9 cellular contexts compared by ENCODE assay signal in genomic region chr2:97011977-97012569, GRCh38. TPM values are rescaled to one million over a fixed set of nuclear protein-coding genes. Genes with fewer than 3 reads are reported as not detected.
DNase-seq lines count a peak whose midpoint lies in the region; ATAC-seq and TF ChIP-seq lines count a peak whose summit lies in the region.
"Had no signal": no experiment of that assay in that cellular context is flagged by ENCODE, and none has a peak within 500 bp of the region (broad histone marks: within the 10 kb centered on the region; RNA-seq: fewer than 3 reads in every experiment).

No MANE protein-coding gene starts in this region.

- peaks cover 54% of the 10 kb centered on the region for H3K27me3 Mint-ChIP-seq in activated T-helper 2 cell treated with anti-CD3 and anti-CD28 coated beads, Interferon-gamma antibody, Interleukin-2, Interleukin-4, amounts not matched to agents 10 μg/mL and 5 μg/mL and 100 μg/mL, durations not matched to agents 14 hours and 24 hours and 36 hours (ENCODE audit: low read depth)

- no peaks in the 10 kb centered on the region for H3K79me1 ChIP-seq in mesendoderm (ENCODE audit: low read length)

- in situ Hi-C loops in mammary epithelial cell (cut with MboI; ENCODE audit: low sequenced_read_pairs in 2 of 2) = no loop called here

- H3K9ac ChIP-seq in mammary epithelial cell (ENCODE audit: insufficient read depth, low read length) (no peak overlapping the region), mesendoderm (ENCODE audit: low read length) (no peak overlapping the region)

- WGBS in mammary epithelial cell (ENCODE audit: low coverage, missing lambda C conversion rate) = 40% methylated on average over 4 of the region's 4 CpGs
- no CpG with 5 or more reads among the region's 4 CpGs for WGBS in mesendoderm (ENCODE audit: extremely low coverage, insufficient coverage, low lambda C conversion rate)

- no peaks in the 10 kb centered on the region for H3K9me3 ChIP-seq in mammary epithelial cell (replicated peaks; ENCODE audit: insufficient read depth, low read length)
- H3K9me3 ChIP-seq: mucosa of descending colon had no signal

- H2AK5ac ChIP-seq in mesendoderm (ENCODE audit: low read length) = no peak overlapping the region

- dilution Hi-C loops in mammary epithelial cell (cut with HindIII; ENCODE audit: low sequenced_read_pairs) = no loop called here

- H3K4me1 ChIP-seq in mammary epithelial cell (ENCODE audit: insufficient read depth, low read length) (no peaks in the 10 kb centered on the region), mesendoderm (ENCODE audit: control insufficient read depth, low read depth, low read length) (no peaks in the 10 kb centered on the region)

- no peak overlapping the region for H2BK5ac ChIP-seq in mesendoderm (ENCODE audit: low read length)

- H3K4me2 ChIP-seq in mammary epithelial cell (ENCODE audit: insufficient read depth, low read depth, low read length) (no peak overlapping the region), mesendoderm (ENCODE audit: low read length) (no peak overlapping the region)

- no peak overlapping the region for H3K27ac Mint-ChIP-seq in activated T-helper 2 cell treated with anti-CD3 and anti-CD28 coated beads, Interferon-gamma antibody, Interleukin-2, Interleukin-4, amounts not matched to agents 10 μg/mL and 5 μg/mL and 100 μg/mL, durations not matched to agents 14 hours and 24 hours and 36 hours

- DNase-seq in NCI-H526 treated with DMSO at 0.1 percent for 48 hours (lab: John Stamatoyannopoulos, UW) (peak; percentile 53), mammary epithelial cell (peak; percentile 53), mesendoderm (peak; percentile 71), sciatic nerve (ENCODE audit: low spot score) (no peak)
- DNase-seq in activated T-helper 2 cell treated with anti-CD3 and anti-CD28 coated beads, Interferon-gamma antibody, Interleukin-2, Interleukin-4, amounts not matched to agents 10 μg/mL and 5 μg/mL and 100 μg/mL, durations not matched to agents 14 hours and 24 hours and 36 hours (ENCODE audit: low spot score) = no peak

- intact Hi-C loops in mammary epithelial cell (cut with micrococcal nuclease) = loop anchor here (1.0 kb wide), 1 partner anchor 100 kb away; no protein-coding TSS in a partner anchor
- intact Hi-C loops in activated T-helper 2 cell treated with anti-CD3 and anti-CD28 coated beads, Interferon-gamma antibody, Interleukin-2, Interleukin-4, amounts not matched to agents 10 μg/mL and 5 μg/mL and 100 μg/mL, durations not matched to agents 14 hours and 24 hours and 36 hours (cut with micrococcal nuclease) = loop anchor here (2.0 kb wide), 1 partner anchor 101 kb away; the partner anchor contains the start of gene ANKRD36
- intact Hi-C loops in sciatic nerve (cut with DNase I) = no loop called here

- no peak overlapping the region for H4K8ac ChIP-seq in mesendoderm (ENCODE audit: low read depth, low read length)

- no peak overlapping the region for H3K4me3 Mint-ChIP-seq in activated T-helper 2 cell treated with anti-CD3 and anti-CD28 coated beads, Interferon-gamma antibody, Interleukin-2, Interleukin-4, amounts not matched to agents 10 μg/mL and 5 μg/mL and 100 μg/mL, durations not matched to agents 14 hours and 24 hours and 36 hours (ENCODE audit: low read depth)

- no peak overlapping the region for H3K18ac ChIP-seq in mesendoderm (ENCODE audit: low read length)

- no peak overlapping the region for H3K56ac ChIP-seq in mesendoderm (ENCODE audit: low read length)

- no peaks in the 10 kb centered on the region for H3K36me3 Mint-ChIP-seq in activated T-helper 2 cell treated with anti-CD3 and anti-CD28 coated beads, Interferon-gamma antibody, Interleukin-2, Interleukin-4, amounts not matched to agents 10 μg/mL and 5 μg/mL and 100 μg/mL, durations not matched to agents 14 hours and 24 hours and 36 hours (ENCODE audit: low read depth)

- BruUV-seq in mammary epithelial cell (replicated peaks; lab: Mats Ljungman, UMichigan) = no TSS peak

- H2BK120ac ChIP-seq in mesendoderm (ENCODE audit: low read depth, low read length) = no peak overlapping the region

- no peaks in the 10 kb centered on the region for H3K9me3 Mint-ChIP-seq in activated T-helper 2 cell treated with anti-CD3 and anti-CD28 coated beads, Interferon-gamma antibody, Interleukin-2, Interleukin-4, amounts not matched to agents 10 μg/mL and 5 μg/mL and 100 μg/mL, durations not matched to agents 14 hours and 24 hours and 36 hours

- H3K79me2 ChIP-seq in mammary epithelial cell (ENCODE audit: insufficient read depth, low read length) (no peaks in the 10 kb centered on the region), mesendoderm (ENCODE audit: control insufficient read depth, insufficient read depth, low read length) (no peaks in the 10 kb centered on the region)

- no peaks in the 10 kb centered on the region for H3K36me3 ChIP-seq in mammary epithelial cell (ENCODE audit: insufficient read depth, low read length)
- H3K36me3 ChIP-seq in mesendoderm (ENCODE audit: control insufficient read depth, insufficient read depth, low read length) = no peaks in the 10 kb centered on the region

- no peaks in the 10 kb centered on the region for H3K27me3 ChIP-seq in mammary epithelial cell (ENCODE audit: insufficient read depth, low read length)
- no peaks in the 10 kb centered on the region for H3K27me3 ChIP-seq in mesendoderm (ENCODE audit: insufficient read depth, low read length, poor library complexity)

- H3K27ac ChIP-seq in C4-2B (no peak overlapping the region), mammary epithelial cell (ENCODE audit: insufficient read depth, low read depth, low read length) (no peak overlapping the region), mesendoderm (ENCODE audit: low read depth, low read length) (no peak overlapping the region)

- H2AFZ ChIP-seq in mammary epithelial cell (ENCODE audit: low read depth, low read length) = no peak overlapping the region

- H2BK15ac ChIP-seq in mesendoderm (replicated peaks; ENCODE audit: low read depth) = no peak overlapping the region

- CTCF ChIA-PET in mammary epithelial cell (lab: Charles Lee; ENCODE audit: low non-redundant PET) = no interaction called here

- peaks cover 2% of the 10 kb centered on the region for H3K4me1 Mint-ChIP-seq in activated T-helper 2 cell treated with anti-CD3 and anti-CD28 coated beads, Interferon-gamma antibody, Interleukin-2, Interleukin-4, amounts not matched to agents 10 μg/mL and 5 μg/mL and 100 μg/mL, durations not matched to agents 14 hours and 24 hours and 36 hours (ENCODE audit: low read depth)

- no peak overlapping the region for H3K23ac ChIP-seq in mesendoderm (ENCODE audit: low read length)

- no peak overlapping the region for H3K4ac ChIP-seq in mesendoderm (ENCODE audit: low read depth, low read length)

- H4K5ac ChIP-seq in mesendoderm (ENCODE audit: low read length) = no peak overlapping the region

- 0 out of 2 replicates have a peak, but pooled peaks have one; percentile 22 for TF ChIP-seq CTCF in C4-2B (conservative IDR thresholded peaks at IDR 0.05)
- peak; percentile 44; the same call in 2 of the 3 replicates for TF ChIP-seq CTCF in GM12872 (IDR thresholded peaks at IDR 0.05; ENCODE audit: insufficient read depth, low read depth, low read length)
- peak; percentile 38 to 53 for TF ChIP-seq CTCF in mammary epithelial cell (conservative IDR thresholded peaks at IDR 0.05 in 1 of 2, IDR thresholded peaks at IDR 0.05 in 1 of 2; ENCODE audit: extremely low read depth in 1 of 2, insufficient read depth in 1 of 2, low read depth in 1 of 2, low read length in 2 of 2)

- H4K20me1 ChIP-seq in mammary epithelial cell (ENCODE audit: insufficient read depth, low read length) = no peaks in the 10 kb centered on the region

- no peak for ATAC-seq in GM18870 (IDR thresholded peaks at IDR 0.05; ENCODE audit: unreplicated experiment)
- no peak for ATAC-seq in sciatic nerve
- ATAC-seq: mucosa of descending colon had no signal

- H3K4me3 ChIP-seq in mammary epithelial cell (replicated peaks in 1 of 3; ENCODE audit: insufficient read depth in 1 of 3, low read depth in 2 of 3, low read length in 3 of 3) (no peak overlapping the region), mesendoderm (ENCODE audit: low read length) (no peak overlapping the region)
- H3K4me3 ChIP-seq: mucosa of descending colon had no signal

RNA-seq across cellular contexts. Expression of gene FAM178B, which starts 25.7 kb away (rescaled TPM):
- total RNA-seq in mammary epithelial cell (under 1 TPM in 1 of 2 donors, not detected in 1; 0.17 TPM), sciatic nerve (23.1 TPM)
- polyA plus RNA-seq in mammary epithelial cell = not detected
- not detected for polyA minus RNA-seq in mammary epithelial cell
- polyA plus RNA-seq in mesendoderm (2013, experiment 1 of 2) = 0.49 TPM
- polyA plus RNA-seq in mesendoderm (2013, experiment 2 of 2) = 0.48 TPM
- total RNA-seq in activated T-helper 2 cell treated with anti-CD3 and anti-CD28 coated beads, Interferon-gamma antibody, Interleukin-2, Interleukin-4, amounts not matched to agents 10 μg/mL and 5 μg/mL and 100 μg/mL, durations not matched to agents 14 hours and 24 hours and 36 hours = not detected in 2 replicates

Comparison
In these comparisons a context has a peak if more than half of its experiments do, and no peak if none do; other contexts are left out.
1. DNase-seq: peak in NCI-H526 treated with DMSO at 0.1 percent for 48 hours (single experiment), mammary epithelial cell (single experiment) and mesendoderm (single experiment); none in activated T-helper 2 cell treated with anti-CD3 and anti-CD28 coated beads, Interferon-gamma antibody, Interleukin-2, Interleukin-4, amounts not matched to agents 10 μg/mL and 5 μg/mL and 100 μg/mL, durations not matched to agents 14 hours and 24 hours and 36 hours (single experiment) and sciatic nerve (single experiment).
2. RNA of gene FAM178B, which starts 25.7 kb away (total RNA-seq): 23.1 TPM in sciatic nerve (single experiment); 0.17 TPM in mammary epithelial cell and not detected in activated T-helper 2 cell treated with anti-CD3 and anti-CD28 coated beads, Interferon-gamma antibody, Interleukin-2, Interleukin-4, amounts not matched to agents 10 μg/mL and 5 μg/mL and 100 μg/mL, durations not matched to agents 14 hours and 24 hours and 36 hours; every median in the first group is over 10 times any median in the second.
3. Peak in every context shown above with its lines, with median percentiles within 50 percentile points of each other: CTCF ChIP-seq.